ENCODE assay signal across 1 cellular context in the genomic region with DNA sequence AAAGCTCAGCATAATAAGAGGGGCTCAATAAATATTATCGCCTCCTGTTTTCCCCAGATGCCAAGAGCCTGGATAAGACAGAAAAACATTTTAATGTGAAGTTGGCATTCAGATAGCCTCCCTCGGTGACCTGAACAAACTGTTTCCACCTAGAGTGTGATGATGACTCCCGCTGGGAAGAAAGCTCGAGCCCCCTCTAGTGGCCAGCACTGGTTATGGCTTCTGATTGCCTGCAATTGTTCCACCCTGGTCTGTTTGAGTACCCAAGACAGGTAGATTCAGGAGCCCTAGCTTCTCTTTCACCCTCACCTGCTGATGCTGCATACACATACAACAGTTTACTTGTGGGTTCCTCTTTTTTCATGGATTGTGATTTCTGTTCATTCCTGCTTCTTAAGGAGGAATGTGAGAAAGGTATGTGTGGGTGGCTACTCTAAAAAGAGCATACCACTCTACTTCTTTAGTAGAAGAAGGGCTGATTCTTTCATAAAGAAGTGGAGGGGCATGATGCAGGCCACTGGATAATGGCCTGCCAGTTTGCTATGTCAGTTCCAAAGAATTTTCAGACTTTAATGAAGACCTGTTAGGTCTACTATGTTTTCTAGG.
TF ChIP-seq lines count a peak whose summit lies in the region.

No MANE protein-coding gene starts in this region.

TF ChIP-seq in HepG2, 621 proteins besides CTCF, POLR2A, EP300 and RAD21 (continues in another document):
- TF ChIP-seq ZNF883 (CRISPR knock-in tag; IDR thresholded peaks at IDR 0.05; ENCODE audit: not compliant biosample characterization) (no peak), HCFC1 (IDR thresholded peaks at IDR 0.05; ENCODE audit: low read depth, low read length) (no peak), ERF (CRISPR knock-in tag; IDR thresholded peaks at IDR 0.05) (0 out of 2 replicates have a peak, but pooled peaks have one; percentile 51), SIN3B (IDR thresholded peaks at IDR 0.05; ENCODE audit: low read length) (no peak), FOSL1 (CRISPR knock-in tag; IDR thresholded peaks at IDR 0.05; ENCODE audit: borderline replicate concordance) (no peak), KLF16 (CRISPR knock-in tag; IDR thresholded peaks at IDR 0.05) (no peak), NFE2L1 (CRISPR knock-in tag; IDR thresholded peaks at IDR 0.05; ENCODE audit: borderline replicate concordance) (no peak), SOX13 (IDR thresholded peaks at IDR 0.05) (no peak), SOX13 (CRISPR knock-in tag; conservative IDR thresholded peaks at IDR 0.05 in 1 of 2, IDR thresholded peaks at IDR 0.05 in 1 of 2) (no peak), DMAP1 (CRISPR knock-in tag; IDR thresholded peaks at IDR 0.05) (no peak), TBX3 (IDR thresholded peaks at IDR 0.05; ENCODE audit: borderline replicate concordance) (no peak), PRPF4 (IDR thresholded peaks at IDR 0.05; ENCODE audit: low read depth, low read length, poor library complexity, severe bottlenecking) (no peak), SAP130 (CRISPR knock-in tag; IDR thresholded peaks at IDR 0.05; ENCODE audit: low read depth) (peak; percentile 49), ZNF792 (CRISPR knock-in tag; IDR thresholded peaks at IDR 0.05) (no peak), SPEN (CRISPR knock-in tag; IDR thresholded peaks at IDR 0.05; ENCODE audit: low read depth) (no peak), NFKBIZ (CRISPR knock-in tag; IDR thresholded peaks at IDR 0.05) (peak; percentile 31; the same call in 1 of the 2 replicates)
- TF ChIP-seq, protein P1, sequence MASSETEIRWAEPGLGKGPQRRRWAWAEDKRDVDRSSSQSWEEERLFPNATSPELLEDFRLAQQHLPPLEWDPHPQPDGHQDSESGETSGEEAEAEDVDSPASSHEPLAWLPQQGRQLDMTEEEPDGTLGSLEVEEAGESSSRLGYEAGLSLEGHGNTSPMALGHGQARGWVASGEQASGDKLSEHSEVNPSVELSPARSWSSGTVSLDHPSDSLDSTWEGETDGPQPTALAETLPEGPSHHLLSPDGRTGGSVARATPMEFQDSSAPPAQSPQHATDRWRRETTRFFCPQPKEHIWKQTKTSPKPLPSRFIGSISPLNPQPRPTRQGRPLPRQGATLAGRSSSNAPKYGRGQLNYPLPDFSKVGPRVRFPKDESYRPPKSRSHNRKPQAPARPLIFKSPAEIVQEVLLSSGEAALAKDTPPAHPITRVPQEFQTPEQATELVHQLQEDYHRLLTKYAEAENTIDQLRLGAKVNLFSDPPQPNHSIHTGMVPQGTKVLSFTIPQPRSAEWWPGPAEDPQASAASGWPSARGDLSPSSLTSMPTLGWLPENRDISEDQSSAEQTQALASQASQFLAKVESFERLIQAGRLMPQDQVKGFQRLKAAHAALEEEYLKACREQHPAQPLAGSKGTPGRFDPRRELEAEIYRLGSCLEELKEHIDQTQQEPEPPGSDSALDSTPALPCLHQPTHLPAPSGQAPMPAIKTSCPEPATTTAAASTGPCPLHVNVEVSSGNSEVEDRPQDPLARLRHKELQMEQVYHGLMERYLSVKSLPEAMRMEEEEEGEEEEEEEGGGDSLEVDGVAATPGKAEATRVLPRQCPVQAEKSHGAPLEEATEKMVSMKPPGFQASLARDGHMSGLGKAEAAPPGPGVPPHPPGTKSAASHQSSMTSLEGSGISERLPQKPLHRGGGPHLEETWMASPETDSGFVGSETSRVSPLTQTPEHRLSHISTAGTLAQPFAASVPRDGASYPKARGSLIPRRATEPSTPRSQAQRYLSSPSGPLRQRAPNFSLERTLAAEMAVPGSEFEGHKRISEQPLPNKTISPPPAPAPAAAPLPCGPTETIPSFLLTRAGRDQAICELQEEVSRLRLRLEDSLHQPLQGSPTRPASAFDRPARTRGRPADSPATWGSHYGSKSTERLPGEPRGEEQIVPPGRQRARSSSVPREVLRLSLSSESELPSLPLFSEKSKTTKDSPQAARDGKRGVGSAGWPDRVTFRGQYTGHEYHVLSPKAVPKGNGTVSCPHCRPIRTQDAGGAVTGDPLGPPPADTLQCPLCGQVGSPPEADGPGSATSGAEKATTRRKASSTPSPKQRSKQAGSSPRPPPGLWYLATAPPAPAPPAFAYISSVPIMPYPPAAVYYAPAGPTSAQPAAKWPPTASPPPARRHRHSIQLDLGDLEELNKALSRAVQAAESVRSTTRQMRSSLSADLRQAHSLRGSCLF (CRISPR knock-in tag; IDR thresholded peaks at IDR 0.05; ENCODE audit: borderline replicate concordance): no peak
- TF ChIP-seq, protein P2, sequence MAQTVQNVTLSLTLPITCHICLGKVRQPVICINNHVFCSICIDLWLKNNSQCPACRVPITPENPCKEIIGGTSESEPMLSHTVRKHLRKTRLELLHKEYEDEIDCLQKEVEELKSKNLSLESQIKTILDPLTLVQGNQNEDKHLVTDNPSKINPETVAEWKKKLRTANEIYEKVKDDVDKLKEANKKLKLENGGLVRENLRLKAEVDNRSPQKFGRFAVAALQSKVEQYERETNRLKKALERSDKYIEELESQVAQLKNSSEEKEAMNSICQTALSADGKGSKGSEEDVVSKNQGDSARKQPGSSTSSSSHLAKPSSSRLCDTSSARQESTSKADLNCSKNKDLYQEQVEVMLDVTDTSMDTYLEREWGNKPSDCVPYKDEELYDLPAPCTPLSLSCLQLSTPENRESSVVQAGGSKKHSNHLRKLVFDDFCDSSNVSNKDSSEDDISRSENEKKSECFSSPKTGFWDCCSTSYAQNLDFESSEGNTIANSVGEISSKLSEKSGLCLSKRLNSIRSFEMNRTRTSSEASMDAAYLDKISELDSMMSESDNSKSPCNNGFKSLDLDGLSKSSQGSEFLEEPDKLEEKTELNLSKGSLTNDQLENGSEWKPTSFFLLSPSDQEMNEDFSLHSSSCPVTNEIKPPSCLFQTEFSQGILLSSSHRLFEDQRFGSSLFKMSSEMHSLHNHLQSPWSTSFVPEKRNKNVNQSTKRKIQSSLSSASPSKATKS (CRISPR knock-in tag; IDR thresholded peaks at IDR 0.05): no peak
- TF ChIP-seq, protein P3, sequence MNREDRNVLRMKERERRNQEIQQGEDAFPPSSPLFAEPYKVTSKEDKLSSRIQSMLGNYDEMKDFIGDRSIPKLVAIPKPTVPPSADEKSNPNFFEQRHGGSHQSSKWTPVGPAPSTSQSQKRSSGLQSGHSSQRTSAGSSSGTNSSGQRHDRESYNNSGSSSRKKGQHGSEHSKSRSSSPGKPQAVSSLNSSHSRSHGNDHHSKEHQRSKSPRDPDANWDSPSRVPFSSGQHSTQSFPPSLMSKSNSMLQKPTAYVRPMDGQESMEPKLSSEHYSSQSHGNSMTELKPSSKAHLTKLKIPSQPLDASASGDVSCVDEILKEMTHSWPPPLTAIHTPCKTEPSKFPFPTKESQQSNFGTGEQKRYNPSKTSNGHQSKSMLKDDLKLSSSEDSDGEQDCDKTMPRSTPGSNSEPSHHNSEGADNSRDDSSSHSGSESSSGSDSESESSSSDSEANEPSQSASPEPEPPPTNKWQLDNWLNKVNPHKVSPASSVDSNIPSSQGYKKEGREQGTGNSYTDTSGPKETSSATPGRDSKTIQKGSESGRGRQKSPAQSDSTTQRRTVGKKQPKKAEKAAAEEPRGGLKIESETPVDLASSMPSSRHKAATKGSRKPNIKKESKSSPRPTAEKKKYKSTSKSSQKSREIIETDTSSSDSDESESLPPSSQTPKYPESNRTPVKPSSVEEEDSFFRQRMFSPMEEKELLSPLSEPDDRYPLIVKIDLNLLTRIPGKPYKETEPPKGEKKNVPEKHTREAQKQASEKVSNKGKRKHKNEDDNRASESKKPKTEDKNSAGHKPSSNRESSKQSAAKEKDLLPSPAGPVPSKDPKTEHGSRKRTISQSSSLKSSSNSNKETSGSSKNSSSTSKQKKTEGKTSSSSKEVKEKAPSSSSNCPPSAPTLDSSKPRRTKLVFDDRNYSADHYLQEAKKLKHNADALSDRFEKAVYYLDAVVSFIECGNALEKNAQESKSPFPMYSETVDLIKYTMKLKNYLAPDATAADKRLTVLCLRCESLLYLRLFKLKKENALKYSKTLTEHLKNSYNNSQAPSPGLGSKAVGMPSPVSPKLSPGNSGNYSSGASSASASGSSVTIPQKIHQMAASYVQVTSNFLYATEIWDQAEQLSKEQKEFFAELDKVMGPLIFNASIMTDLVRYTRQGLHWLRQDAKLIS (CRISPR knock-in tag; IDR thresholded peaks at IDR 0.05): no peak
- TF ChIP-seq, protein P4, sequence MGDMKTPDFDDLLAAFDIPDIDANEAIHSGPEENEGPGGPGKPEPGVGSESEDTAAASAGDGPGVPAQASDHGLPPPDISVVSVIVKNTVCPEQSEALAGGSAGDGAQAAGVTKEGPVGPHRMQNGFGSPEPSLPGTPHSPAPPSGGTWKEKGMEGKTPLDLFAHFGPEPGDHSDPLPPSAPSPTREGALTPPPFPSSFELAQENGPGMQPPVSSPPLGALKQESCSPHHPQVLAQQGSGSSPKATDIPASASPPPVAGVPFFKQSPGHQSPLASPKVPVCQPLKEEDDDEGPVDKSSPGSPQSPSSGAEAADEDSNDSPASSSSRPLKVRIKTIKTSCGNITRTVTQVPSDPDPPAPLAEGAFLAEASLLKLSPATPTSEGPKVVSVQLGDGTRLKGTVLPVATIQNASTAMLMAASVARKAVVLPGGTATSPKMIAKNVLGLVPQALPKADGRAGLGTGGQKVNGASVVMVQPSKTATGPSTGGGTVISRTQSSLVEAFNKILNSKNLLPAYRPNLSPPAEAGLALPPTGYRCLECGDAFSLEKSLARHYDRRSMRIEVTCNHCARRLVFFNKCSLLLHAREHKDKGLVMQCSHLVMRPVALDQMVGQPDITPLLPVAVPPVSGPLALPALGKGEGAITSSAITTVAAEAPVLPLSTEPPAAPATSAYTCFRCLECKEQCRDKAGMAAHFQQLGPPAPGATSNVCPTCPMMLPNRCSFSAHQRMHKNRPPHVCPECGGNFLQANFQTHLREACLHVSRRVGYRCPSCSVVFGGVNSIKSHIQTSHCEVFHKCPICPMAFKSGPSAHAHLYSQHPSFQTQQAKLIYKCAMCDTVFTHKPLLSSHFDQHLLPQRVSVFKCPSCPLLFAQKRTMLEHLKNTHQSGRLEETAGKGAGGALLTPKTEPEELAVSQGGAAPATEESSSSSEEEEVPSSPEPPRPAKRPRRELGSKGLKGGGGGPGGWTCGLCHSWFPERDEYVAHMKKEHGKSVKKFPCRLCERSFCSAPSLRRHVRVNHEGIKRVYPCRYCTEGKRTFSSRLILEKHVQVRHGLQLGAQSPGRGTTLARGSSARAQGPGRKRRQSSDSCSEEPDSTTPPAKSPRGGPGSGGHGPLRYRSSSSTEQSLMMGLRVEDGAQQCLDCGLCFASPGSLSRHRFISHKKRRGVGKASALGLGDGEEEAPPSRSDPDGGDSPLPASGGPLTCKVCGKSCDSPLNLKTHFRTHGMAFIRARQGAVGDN (CRISPR knock-in tag; IDR thresholded peaks at IDR 0.05): no peak
- TF ChIP-seq, protein P5, sequence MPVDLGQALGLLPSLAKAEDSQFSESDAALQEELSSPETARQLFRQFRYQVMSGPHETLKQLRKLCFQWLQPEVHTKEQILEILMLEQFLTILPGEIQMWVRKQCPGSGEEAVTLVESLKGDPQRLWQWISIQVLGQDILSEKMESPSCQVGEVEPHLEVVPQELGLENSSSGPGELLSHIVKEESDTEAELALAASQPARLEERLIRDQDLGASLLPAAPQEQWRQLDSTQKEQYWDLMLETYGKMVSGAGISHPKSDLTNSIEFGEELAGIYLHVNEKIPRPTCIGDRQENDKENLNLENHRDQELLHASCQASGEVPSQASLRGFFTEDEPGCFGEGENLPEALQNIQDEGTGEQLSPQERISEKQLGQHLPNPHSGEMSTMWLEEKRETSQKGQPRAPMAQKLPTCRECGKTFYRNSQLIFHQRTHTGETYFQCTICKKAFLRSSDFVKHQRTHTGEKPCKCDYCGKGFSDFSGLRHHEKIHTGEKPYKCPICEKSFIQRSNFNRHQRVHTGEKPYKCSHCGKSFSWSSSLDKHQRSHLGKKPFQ (CRISPR knock-in tag; IDR thresholded peaks at IDR 0.05; ENCODE audit: insufficient replicate concordance): no peak
- TF ChIP-seq, protein P6, sequence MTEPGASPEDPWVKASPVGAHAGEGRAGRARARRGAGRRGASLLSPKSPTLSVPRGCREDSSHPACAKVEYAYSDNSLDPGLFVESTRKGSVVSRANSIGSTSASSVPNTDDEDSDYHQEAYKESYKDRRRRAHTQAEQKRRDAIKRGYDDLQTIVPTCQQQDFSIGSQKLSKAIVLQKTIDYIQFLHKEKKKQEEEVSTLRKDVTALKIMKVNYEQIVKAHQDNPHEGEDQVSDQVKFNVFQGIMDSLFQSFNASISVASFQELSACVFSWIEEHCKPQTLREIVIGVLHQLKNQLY (CRISPR knock-in tag; IDR thresholded peaks at IDR 0.05): no peak
- TF ChIP-seq, protein P7, sequence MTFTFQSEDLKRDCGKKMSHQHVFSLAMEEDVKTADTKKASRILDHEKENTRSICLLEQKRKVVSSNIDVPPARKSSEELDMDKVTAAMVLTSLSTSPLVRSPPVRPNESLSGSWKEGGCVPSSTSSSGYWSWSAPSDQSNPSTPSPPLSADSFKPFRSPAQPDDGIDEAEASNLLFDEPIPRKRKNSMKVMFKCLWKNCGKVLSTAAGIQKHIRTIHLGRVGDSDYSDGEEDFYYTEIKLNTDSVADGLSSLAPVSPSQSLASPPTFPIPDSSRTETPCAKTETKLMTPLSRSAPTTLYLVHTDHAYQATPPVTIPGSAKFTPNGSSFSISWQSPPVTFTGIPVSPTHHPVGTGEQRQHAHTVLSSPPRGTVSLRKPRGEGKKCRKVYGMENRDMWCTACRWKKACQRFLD (CRISPR knock-in tag; IDR thresholded peaks at IDR 0.05; ENCODE audit: borderline replicate concordance): no peak
- TF ChIP-seq, protein P8, sequence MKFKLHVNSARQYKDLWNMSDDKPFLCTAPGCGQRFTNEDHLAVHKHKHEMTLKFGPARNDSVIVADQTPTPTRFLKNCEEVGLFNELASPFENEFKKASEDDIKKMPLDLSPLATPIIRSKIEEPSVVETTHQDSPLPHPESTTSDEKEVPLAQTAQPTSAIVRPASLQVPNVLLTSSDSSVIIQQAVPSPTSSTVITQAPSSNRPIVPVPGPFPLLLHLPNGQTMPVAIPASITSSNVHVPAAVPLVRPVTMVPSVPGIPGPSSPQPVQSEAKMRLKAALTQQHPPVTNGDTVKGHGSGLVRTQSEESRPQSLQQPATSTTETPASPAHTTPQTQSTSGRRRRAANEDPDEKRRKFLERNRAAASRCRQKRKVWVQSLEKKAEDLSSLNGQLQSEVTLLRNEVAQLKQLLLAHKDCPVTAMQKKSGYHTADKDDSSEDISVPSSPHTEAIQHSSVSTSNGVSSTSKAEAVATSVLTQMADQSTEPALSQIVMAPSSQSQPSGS (CRISPR knock-in tag; IDR thresholded peaks at IDR 0.05): no peak
- TF ChIP-seq, protein P9, sequence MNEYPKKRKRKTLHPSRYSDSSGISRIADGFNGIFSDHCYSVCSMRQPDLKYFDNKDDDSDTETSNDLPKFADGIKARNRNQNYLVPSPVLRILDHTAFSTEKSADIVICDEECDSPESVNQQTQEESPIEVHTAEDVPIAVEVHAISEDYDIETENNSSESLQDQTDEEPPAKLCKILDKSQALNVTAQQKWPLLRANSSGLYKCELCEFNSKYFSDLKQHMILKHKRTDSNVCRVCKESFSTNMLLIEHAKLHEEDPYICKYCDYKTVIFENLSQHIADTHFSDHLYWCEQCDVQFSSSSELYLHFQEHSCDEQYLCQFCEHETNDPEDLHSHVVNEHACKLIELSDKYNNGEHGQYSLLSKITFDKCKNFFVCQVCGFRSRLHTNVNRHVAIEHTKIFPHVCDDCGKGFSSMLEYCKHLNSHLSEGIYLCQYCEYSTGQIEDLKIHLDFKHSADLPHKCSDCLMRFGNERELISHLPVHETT (CRISPR knock-in tag; conservative IDR thresholded peaks at IDR 0.05): no peak
